1 cellular context compared by ENCODE assay signal in the genomic region with DNA sequence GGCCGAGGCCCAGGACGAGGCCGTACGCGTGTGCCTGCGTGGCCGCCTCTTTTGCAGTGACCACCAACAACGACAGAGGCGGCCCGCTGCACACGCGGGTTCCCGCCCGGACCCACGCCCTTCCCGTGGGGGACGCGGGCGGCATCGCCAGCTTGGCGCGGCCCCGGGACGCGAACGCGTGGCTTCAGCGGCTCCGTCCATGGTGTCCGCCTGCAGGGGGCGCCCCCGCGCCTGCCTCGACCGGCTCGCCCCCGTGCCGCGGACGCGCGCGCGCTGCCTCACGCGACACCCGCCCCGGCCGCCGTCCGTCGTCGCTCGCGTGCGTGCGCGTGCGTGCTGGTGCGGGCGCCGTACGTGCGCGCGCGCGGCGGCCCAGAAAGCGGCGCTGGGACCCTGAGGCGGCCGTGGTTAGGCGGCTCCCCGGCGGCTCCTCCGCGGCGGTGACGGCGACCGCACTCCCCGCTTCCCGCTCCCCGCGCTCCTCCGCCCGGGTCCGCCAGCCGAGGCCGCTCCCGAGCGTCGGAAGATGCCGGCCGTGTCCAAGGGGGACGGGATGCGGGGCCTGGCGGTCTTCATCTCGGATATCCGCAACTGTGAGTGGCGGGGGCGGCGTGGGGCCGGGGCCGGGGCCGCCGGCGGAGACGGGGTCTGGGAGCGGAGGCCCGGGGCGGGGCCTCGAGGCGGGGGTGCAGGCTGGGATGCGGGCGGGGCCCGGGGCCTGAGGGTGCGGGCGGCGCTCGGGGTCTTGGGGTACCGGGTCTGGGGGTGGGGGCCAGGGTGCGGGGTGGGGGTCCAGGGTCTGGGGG.
A peak's percentile ranks its signal among the peaks of the same experiment; 100 is the strongest.
TF ChIP-seq lines count a peak whose summit lies in the region.

A gene (plus strand): TSS at position 375 of the 806 bp plus-strand sequence. CDS start 152 bp downstream, at position 527.

TF ChIP-seq in WTC11, 78 proteins besides CTCF, POLR2A, EP300 and RAD21 (continued from another document and continues in another):
- TF ChIP-seq, protein P1, sequence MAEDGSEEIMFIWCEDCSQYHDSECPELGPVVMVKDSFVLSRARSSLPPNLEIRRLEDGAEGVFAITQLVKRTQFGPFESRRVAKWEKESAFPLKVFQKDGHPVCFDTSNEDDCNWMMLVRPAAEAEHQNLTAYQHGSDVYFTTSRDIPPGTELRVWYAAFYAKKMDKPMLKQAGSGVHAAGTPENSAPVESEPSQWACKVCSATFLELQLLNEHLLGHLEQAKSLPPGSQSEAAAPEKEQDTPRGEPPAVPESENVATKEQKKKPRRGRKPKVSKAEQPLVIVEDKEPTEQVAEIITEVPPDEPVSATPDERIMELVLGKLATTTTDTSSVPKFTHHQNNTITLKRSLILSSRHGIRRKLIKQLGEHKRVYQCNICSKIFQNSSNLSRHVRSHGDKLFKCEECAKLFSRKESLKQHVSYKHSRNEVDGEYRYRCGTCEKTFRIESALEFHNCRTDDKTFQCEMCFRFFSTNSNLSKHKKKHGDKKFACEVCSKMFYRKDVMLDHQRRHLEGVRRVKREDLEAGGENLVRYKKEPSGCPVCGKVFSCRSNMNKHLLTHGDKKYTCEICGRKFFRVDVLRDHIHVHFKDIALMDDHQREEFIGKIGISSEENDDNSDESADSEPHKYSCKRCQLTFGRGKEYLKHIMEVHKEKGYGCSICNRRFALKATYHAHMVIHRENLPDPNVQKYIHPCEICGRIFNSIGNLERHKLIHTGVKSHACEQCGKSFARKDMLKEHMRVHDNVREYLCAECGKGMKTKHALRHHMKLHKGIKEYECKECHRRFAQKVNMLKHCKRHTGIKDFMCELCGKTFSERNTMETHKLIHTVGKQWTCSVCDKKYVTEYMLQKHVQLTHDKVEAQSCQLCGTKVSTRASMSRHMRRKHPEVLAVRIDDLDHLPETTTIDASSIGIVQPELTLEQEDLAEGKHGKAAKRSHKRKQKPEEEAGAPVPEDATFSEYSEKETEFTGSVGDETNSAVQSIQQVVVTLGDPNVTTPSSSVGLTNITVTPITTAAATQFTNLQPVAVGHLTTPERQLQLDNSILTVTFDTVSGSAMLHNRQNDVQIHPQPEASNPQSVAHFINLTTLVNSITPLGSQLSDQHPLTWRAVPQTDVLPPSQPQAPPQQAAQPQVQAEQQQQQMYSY (CRISPR knock-in tag; IDR thresholded peaks at IDR 0.05) = no peak
- TF ChIP-seq, protein P2, sequence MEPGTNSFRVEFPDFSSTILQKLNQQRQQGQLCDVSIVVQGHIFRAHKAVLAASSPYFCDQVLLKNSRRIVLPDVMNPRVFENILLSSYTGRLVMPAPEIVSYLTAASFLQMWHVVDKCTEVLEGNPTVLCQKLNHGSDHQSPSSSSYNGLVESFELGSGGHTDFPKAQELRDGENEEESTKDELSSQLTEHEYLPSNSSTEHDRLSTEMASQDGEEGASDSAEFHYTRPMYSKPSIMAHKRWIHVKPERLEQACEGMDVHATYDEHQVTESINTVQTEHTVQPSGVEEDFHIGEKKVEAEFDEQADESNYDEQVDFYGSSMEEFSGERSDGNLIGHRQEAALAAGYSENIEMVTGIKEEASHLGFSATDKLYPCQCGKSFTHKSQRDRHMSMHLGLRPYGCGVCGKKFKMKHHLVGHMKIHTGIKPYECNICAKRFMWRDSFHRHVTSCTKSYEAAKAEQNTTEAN (CRISPR knock-in tag; IDR thresholded peaks at IDR 0.05) = no peak
- TF ChIP-seq ETV6 (CRISPR knock-in tag; IDR thresholded peaks at IDR 0.05) (no peak; the same call in 1 of the 2 replicates), SMAD3 (CRISPR knock-in tag; IDR thresholded peaks at IDR 0.05; ENCODE audit: borderline replicate concordance) (no peak), ZNF416 (CRISPR knock-in tag; IDR thresholded peaks at IDR 0.05) (peak; percentile 81; the same call in 1 of the 2 replicates), GTF2I (CRISPR knock-in tag; conservative IDR thresholded peaks at IDR 0.05) (no peak), NR3C1 (CRISPR knock-in tag; conservative IDR thresholded peaks at IDR 0.05; ENCODE audit: low read depth) (peak; percentile 85; the same call in 1 of the 2 replicates), NFATC4 (CRISPR knock-in tag; IDR thresholded peaks at IDR 0.05) (no peak), NFE2L1 (CRISPR knock-in tag; IDR thresholded peaks at IDR 0.05) (no peak), CREM (CRISPR knock-in tag; IDR thresholded peaks at IDR 0.05) (peak; percentile 78), GRHL2 (CRISPR knock-in tag; IDR thresholded peaks at IDR 0.05; ENCODE audit: insufficient replicate concordance, severe bottlenecking) (no peak), SOX15 (CRISPR knock-in tag; IDR thresholded peaks at IDR 0.05) (no peak), RELA (CRISPR knock-in tag; IDR thresholded peaks at IDR 0.05; ENCODE audit: borderline replicate concordance) (no peak), ELF4 (CRISPR knock-in tag; IDR thresholded peaks at IDR 0.05; ENCODE audit: low read depth) (no peak), ZNF219 (CRISPR knock-in tag; IDR thresholded peaks at IDR 0.05; ENCODE audit: borderline replicate concordance) (no peak)
- TF ChIP-seq, protein P3, sequence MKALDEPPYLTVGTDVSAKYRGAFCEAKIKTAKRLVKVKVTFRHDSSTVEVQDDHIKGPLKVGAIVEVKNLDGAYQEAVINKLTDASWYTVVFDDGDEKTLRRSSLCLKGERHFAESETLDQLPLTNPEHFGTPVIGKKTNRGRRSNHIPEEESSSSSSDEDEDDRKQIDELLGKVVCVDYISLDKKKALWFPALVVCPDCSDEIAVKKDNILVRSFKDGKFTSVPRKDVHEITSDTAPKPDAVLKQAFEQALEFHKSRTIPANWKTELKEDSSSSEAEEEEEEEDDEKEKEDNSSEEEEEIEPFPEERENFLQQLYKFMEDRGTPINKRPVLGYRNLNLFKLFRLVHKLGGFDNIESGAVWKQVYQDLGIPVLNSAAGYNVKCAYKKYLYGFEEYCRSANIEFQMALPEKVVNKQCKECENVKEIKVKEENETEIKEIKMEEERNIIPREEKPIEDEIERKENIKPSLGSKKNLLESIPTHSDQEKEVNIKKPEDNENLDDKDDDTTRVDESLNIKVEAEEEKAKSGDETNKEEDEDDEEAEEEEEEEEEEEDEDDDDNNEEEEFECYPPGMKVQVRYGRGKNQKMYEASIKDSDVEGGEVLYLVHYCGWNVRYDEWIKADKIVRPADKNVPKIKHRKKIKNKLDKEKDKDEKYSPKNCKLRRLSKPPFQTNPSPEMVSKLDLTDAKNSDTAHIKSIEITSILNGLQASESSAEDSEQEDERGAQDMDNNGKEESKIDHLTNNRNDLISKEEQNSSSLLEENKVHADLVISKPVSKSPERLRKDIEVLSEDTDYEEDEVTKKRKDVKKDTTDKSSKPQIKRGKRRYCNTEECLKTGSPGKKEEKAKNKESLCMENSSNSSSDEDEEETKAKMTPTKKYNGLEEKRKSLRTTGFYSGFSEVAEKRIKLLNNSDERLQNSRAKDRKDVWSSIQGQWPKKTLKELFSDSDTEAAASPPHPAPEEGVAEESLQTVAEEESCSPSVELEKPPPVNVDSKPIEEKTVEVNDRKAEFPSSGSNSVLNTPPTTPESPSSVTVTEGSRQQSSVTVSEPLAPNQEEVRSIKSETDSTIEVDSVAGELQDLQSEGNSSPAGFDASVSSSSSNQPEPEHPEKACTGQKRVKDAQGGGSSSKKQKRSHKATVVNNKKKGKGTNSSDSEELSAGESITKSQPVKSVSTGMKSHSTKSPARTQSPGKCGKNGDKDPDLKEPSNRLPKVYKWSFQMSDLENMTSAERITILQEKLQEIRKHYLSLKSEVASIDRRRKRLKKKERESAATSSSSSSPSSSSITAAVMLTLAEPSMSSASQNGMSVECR (CRISPR knock-in tag; IDR thresholded peaks at IDR 0.05; ENCODE audit: borderline replicate concordance) = peak; percentile 57; the same call in 1 of the 2 replicates
- TF ChIP-seq, protein P4, sequence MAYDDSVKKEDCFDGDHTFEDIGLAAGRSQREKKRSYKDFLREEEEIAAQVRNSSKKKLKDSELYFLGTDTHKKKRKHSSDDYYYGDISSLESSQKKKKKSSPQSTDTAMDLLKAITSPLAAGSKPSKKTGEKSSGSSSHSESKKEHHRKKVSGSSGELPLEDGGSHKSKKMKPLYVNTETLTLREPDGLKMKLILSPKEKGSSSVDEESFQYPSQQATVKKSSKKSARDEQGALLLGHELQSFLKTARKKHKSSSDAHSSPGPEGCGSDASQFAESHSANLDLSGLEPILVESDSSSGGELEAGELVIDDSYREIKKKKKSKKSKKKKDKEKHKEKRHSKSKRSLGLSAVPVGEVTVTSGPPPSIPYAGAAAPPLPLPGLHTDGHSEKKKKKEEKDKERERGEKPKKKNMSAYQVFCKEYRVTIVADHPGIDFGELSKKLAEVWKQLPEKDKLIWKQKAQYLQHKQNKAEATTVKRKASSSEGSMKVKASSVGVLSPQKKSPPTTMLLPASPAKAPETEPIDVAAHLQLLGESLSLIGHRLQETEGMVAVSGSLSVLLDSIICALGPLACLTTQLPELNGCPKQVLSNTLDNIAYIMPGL (CRISPR knock-in tag; IDR thresholded peaks at IDR 0.05) = peak; percentile 76; the same call in 1 of the 2 replicates
- TF ChIP-seq, protein P5, sequence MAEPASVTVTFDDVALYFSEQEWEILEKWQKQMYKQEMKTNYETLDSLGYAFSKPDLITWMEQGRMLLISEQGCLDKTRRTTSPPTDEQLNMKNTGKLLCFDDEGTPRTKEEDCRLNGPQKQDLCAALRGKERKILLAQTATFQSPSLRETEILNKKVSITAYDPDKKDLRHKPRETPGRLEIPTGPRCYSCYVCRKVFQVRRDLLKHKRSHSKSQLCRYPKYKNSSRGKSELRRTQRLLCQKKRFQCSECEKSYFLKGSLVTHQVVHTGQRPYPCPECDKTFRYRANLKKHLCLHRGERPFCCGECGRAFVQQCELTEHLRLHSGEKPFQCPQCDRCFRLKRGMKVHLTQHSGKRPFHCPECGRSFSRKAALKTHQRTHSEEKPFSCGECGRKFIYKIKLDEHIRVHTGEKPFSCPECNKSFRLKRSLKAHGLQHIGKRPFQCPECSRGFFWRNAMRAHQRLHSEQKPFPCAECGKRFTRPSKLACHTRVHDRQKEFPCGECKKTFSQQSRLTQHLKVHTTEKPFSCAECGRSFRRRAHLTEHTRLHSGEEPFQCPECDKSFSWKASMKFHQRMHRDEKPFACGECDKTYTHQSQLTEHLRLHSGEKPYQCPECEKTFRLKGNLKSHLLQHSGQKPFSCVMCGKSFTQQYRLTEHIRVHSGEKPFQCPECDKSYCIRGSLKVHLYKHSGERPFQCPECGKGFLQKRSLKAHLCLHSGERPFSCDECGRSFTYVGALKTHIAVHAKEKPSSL (CRISPR knock-in tag; conservative IDR thresholded peaks at IDR 0.05) = 0 out of 2 replicates have a peak, but pooled peaks have one; percentile 32
- TF ChIP-seq, protein P6, sequence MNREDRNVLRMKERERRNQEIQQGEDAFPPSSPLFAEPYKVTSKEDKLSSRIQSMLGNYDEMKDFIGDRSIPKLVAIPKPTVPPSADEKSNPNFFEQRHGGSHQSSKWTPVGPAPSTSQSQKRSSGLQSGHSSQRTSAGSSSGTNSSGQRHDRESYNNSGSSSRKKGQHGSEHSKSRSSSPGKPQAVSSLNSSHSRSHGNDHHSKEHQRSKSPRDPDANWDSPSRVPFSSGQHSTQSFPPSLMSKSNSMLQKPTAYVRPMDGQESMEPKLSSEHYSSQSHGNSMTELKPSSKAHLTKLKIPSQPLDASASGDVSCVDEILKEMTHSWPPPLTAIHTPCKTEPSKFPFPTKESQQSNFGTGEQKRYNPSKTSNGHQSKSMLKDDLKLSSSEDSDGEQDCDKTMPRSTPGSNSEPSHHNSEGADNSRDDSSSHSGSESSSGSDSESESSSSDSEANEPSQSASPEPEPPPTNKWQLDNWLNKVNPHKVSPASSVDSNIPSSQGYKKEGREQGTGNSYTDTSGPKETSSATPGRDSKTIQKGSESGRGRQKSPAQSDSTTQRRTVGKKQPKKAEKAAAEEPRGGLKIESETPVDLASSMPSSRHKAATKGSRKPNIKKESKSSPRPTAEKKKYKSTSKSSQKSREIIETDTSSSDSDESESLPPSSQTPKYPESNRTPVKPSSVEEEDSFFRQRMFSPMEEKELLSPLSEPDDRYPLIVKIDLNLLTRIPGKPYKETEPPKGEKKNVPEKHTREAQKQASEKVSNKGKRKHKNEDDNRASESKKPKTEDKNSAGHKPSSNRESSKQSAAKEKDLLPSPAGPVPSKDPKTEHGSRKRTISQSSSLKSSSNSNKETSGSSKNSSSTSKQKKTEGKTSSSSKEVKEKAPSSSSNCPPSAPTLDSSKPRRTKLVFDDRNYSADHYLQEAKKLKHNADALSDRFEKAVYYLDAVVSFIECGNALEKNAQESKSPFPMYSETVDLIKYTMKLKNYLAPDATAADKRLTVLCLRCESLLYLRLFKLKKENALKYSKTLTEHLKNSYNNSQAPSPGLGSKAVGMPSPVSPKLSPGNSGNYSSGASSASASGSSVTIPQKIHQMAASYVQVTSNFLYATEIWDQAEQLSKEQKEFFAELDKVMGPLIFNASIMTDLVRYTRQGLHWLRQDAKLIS (CRISPR knock-in tag; IDR thresholded peaks at IDR 0.05; ENCODE audit: borderline replicate concordance) = no peak
- TF ChIP-seq, protein P7, sequence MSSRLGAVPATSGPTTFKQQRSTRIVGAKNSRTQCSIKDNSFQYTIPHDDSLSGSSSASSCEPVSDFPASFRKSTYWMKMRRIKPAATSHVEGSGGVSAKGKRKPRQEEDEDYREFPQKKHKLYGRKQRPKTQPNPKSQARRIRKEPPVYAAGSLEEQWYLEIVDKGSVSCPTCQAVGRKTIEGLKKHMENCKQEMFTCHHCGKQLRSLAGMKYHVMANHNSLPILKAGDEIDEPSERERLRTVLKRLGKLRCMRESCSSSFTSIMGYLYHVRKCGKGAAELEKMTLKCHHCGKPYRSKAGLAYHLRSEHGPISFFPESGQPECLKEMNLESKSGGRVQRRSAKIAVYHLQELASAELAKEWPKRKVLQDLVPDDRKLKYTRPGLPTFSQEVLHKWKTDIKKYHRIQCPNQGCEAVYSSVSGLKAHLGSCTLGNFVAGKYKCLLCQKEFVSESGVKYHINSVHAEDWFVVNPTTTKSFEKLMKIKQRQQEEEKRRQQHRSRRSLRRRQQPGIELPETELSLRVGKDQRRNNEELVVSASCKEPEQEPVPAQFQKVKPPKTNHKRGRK (CRISPR knock-in tag; IDR thresholded peaks at IDR 0.05; ENCODE audit: borderline replicate concordance) = no peak
- TF ChIP-seq, protein P8, sequence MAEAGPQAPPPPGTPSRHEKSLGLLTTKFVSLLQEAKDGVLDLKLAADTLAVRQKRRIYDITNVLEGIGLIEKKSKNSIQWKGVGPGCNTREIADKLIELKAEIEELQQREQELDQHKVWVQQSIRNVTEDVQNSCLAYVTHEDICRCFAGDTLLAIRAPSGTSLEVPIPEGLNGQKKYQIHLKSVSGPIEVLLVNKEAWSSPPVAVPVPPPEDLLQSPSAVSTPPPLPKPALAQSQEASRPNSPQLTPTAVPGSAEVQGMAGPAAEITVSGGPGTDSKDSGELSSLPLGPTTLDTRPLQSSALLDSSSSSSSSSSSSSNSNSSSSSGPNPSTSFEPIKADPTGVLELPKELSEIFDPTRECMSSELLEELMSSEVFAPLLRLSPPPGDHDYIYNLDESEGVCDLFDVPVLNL (CRISPR knock-in tag; IDR thresholded peaks at IDR 0.05; ENCODE audit: borderline replicate concordance, low read depth) = no peak
- TF ChIP-seq, protein P9, sequence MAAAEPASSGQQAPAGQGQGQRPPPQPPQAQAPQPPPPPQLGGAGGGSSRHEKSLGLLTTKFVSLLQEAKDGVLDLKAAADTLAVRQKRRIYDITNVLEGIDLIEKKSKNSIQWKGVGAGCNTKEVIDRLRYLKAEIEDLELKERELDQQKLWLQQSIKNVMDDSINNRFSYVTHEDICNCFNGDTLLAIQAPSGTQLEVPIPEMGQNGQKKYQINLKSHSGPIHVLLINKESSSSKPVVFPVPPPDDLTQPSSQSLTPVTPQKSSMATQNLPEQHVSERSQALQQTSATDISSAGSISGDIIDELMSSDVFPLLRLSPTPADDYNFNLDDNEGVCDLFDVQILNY (CRISPR knock-in tag; IDR thresholded peaks at IDR 0.05) = peak; percentile 75
